8 cellular contexts compared by ENCODE assay signal in the genomic region with DNA sequence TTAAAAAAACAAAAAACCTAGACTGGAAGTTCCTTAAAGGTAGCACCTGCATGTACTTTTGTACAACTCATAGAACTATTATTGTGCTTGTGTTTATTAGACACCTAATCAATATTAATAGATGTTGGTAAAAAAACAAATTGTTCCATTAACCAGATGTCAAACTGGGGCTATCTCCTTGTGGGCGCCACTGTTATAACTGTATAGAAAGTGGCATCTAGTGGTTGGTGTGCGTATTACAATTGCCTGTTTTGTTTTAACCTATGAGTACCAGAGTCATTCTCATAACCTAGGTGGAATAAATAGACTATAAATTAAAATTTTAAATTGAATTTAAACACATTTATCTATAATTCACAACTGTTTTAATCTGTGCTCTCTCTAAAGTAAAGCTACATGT.
A peak's percentile ranks its signal among the peaks of the same experiment; 100 is the strongest.
DNase-seq lines count a peak whose midpoint lies in the region; ATAC-seq and TF ChIP-seq lines count a peak whose summit lies in the region.

No MANE protein-coding gene starts in this region.

- peaks cover 0 to 6% of the 10 kb centered on the region in 2 donors for H3K27me3 ChIP-seq in right lobe of liver

- TF ChIP-seq POLR2A in right lobe of liver (IDR thresholded peaks at IDR 0.05) = no peak

- H3K9me3 ChIP-seq in right lobe of liver = no peaks in the 10 kb centered on the region

- 2% methylated on average over 2 of the region's 2 CpGs for WGBS in right lobe of liver (ENCODE audit: insufficient coverage, low coverage, low lambda C conversion rate, missing lambda C conversion rate)

- no peaks in the 10 kb centered on the region for H3K4me1 ChIP-seq in right lobe of liver

- ATAC-seq in GM18502 (IDR thresholded peaks at IDR 0.05; ENCODE audit: poor library complexity, unreplicated experiment) (peak; percentile 95), HG02885 (IDR thresholded peaks at IDR 0.05; ENCODE audit: poor library complexity, unreplicated experiment) (peak; percentile 95), right lobe of liver (peak; percentile 69 to 83 (median 76))

- no peak overlapping the region for H3K27ac ChIP-seq in right lobe of liver

- no peaks in the 10 kb centered on the region for H3K36me3 ChIP-seq in right lobe of liver

- TF ChIP-seq CTCF in AG09309 (IDR thresholded peaks at IDR 0.05; ENCODE audit: control insufficient read depth, insufficient read depth, low read depth, low read length, missing control alignments) (peak; percentile 56), right lobe of liver (IDR thresholded peaks at IDR 0.05) (peak; percentile 74 to 85 (median 77))

- H3K4me3 ChIP-seq in AG09309 (ENCODE audit: control insufficient read depth, low read depth, low read length) = no peak overlapping the region
- no peak overlapping the region for H3K4me3 ChIP-seq in right lobe of liver

- intact Hi-C loops in right lobe of liver (cut with DNase I) = loop anchor here in 1 of 2 donors (10.0 kb wide), 1 partner anchor 312 kb away; no protein-coding TSS in a partner anchor

- no peak for DNase-seq in AG09309 (ENCODE audit: low read depth)
- DNase-seq in NCI-H187 treated with DMSO at 0.1 percent for 48 hours (lab: John Stamatoyannopoulos, UW) = peak; percentile 12
- DNase-seq in astrocyte of the hippocampus (ENCODE audit: low read depth, low spot score) = peak; percentile 45
- DNase-seq in right lobe of liver = no peak
- DNase-seq in NK-92 treated with Interleukin-12 subunit alpha and Interleukin-12 subunit beta, amount 100 ng/mL, for 24 hours (lab: John Stamatoyannopoulos, UW) = no peak
- no peak for DNase-seq in effector CD4-positive, alpha-beta T cell

Comparison
In these comparisons a context has a peak if more than half of its experiments do, and no peak if none do; other contexts are left out.
1. DNase-seq: peak in NCI-H187 treated with DMSO at 0.1 percent for 48 hours (single experiment) and astrocyte of the hippocampus (single experiment); none in AG09309 (single experiment), right lobe of liver (0 of 3), NK-92 treated with Interleukin-12 subunit alpha and Interleukin-12 subunit beta, amount 100 ng/mL, for 24 hours (single experiment) and effector CD4-positive, alpha-beta T cell (single experiment).
2. Peak in every context shown above with its lines, with median percentiles within 50 percentile points of each other: ATAC-seq.